Comparison of ENCODE assay signal across 26 cellular contexts in the genomic region with DNA sequence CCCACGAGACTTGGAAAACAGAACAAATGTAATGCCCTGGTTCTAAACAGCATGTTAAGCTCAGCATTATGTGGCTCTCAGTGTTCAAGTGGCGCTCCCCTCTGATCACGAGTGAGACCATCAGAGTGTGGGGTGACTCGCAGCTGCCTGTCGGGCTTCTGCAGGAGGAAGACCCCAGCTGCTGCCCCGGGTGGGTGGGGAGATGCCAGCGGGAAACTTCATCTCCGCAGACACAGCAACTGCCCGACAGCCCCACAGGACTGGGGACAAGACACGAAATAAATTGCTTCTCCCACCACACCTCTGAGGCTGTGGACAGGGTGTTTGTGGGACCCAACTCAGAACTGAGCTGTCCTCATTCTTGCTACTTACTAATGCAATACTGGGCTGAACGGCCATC.
"Had no signal": no experiment of that assay in that cellular context is flagged by ENCODE, and none has a peak within 500 bp of the region (broad histone marks: within the 10 kb centered on the region; RNA-seq: fewer than 3 reads in every experiment).

No MANE protein-coding gene starts in this region.

- H3K9me3 ChIP-seq: ovary, psoas muscle, stomach, suprapubic skin, testis, tibial artery, transverse colon, upper lobe of left lung, vagina had no signal

- H3K4me1 ChIP-seq: parathyroid adenoma, psoas muscle, upper lobe of left lung had no signal

- H3K9ac ChIP-seq: parathyroid adenoma had no signal

- ATAC-seq: naive thymus-derived CD8-positive, alpha-beta T cell; natural killer cell treated with Interleukin-12 subunit alpha and Interleukin-12 subunit beta and Interleukin-15 and Interleukin-18, amount 100 ng/mL, for 72 hours; psoas muscle; right cardiac atrium; sciatic nerve; stimulated activated effector memory CD8-positive, alpha-beta T cell treated with anti-CD3 and anti-CD28 coated beads, Interleukin-12 subunit alpha, Interleukin-12 subunit beta, amount 100 ng/mL, for 72 hours; stimulated activated naive B cell treated with anti-CD40 and anti-IgM and Interleukin-4, amounts not matched to agents 10 μg/mL and 1 μg/mL and 100 μg/mL, for 72 hours had no signal

- H3K36me3 ChIP-seq: ovary, stomach, suprapubic skin, tibial artery, transverse colon, upper lobe of left lung, vagina had no signal

- H3K27me3 ChIP-seq: ovary, stomach, suprapubic skin, testis, tibial artery, transverse colon, upper lobe of left lung, vagina had no signal

- FAIRE-seq: small intestine, urothelium cell line had no signal

- H3K79me2 ChIP-seq: parathyroid adenoma had no signal

- H3K4me3 ChIP-seq: ovary, psoas muscle, stomach, suprapubic skin, testis, tibial artery, transverse colon, upper lobe of left lung, vagina had no signal

- DNase-seq: naive B cell; naive thymus-derived CD8-positive, alpha-beta T cell; nephron progenitor cell; occipital lobe; ovary; psoas muscle; right cardiac atrium; small intestine; stimulated activated CD4-positive, alpha-beta T cell treated with anti-CD3 and anti-CD28 coated beads, Interleukin-15, amount 100 ng/mL, for 24 hours; stimulated activated CD4-positive, alpha-beta T cell treated with anti-CD3 and anti-CD28 coated beads, Interleukin-2, amount 100 ng/mL, for 24 hours; stimulated activated CD4-positive, alpha-beta T cell treated with anti-CD3 and anti-CD28 coated beads, Interleukin-2, amount 100 ng/mL, for 48 hours; stimulated activated CD4-positive, alpha-beta T cell treated with anti-CD3 and anti-CD28 coated beads, Interleukin-4, amount 100 ng/mL, for 24 hours; stimulated activated naive B cell treated with anti-CD40 and anti-IgM and Interleukin-4, amounts not matched to agents 10 μg/mL and 1 μg/mL and 100 μg/mL, for 72 hours; stimulated activated naive CD4-positive, alpha-beta T cell treated with Interleukin-2 at 50 U/mL for 16 hours; stomach; testis; tibial artery; transverse colon had no signal

- H3K27ac ChIP-seq: ovary, parathyroid adenoma, psoas muscle, stomach, suprapubic skin, testis, tibial artery, transverse colon, upper lobe of left lung, vagina had no signal

- H2AFZ ChIP-seq: parathyroid adenoma had no signal
